Comparison of ENCODE assay signal across 29 cellular contexts in the genomic region with DNA sequence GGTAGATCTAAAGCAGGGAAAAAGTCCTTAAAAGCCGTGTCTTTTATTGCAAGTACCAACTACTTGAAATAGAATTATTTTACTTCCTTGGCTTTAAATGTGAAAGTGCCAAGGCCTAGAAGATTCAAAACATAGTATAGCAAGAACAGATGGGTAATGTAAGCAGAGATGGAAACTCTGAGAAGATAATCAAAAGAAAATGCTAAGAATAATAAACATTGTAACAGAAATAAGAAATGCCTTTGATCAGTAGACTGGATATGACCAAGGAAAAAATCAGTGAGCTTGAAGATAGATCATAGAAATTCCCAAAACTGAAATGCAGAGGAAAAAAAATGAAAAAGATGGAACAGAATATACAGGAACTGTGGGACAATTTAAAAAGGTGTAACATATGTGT.
"Had no signal": no experiment of that assay in that cellular context is flagged by ENCODE, and none has a peak within 500 bp of the region (broad histone marks: within the 10 kb centered on the region; RNA-seq: fewer than 3 reads in every experiment).

No MANE protein-coding gene starts in this region.

- H3K36me3 Mint-ChIP-seq: activated CD4-positive, alpha-beta memory T cell treated with anti-CD3 and anti-CD28 coated beads for 36 hours; activated naive CD4-positive, alpha-beta T cell treated with anti-CD3 and anti-CD28 coated beads, Interleukin-2, amount 10 ng/mL, durations not matched to agents 7 days and 5 days; activated naive CD4-positive, alpha-beta T cell treated with anti-CD3 and anti-CD28 coated beads, Interleukin-2, amount 50 U/mL, for 72 hours; activated naive CD8-positive, alpha-beta T cell treated with anti-CD3 and anti-CD28 coated beads, Interleukin-2, amount 10 ng/mL, durations not matched to agents 7 days and 5 days had no signal

- H3K27ac Mint-ChIP-seq: activated CD4-positive, alpha-beta memory T cell treated with anti-CD3 and anti-CD28 coated beads for 36 hours; activated CD4-positive, alpha-beta T cell treated with anti-CD3 and anti-CD28 coated beads for 36 hours; activated CD4-positive, alpha-beta T cell treated with anti-CD3 and anti-CD28 coated beads, Interleukin-2, amount 10 ng/mL, durations not matched to agents 24 days and 14 days; activated CD8-positive, alpha-beta T cell treated with anti-CD3 and anti-CD28 coated beads, Interleukin-2, amount 10 ng/mL, durations not matched to agents 7 days and 5 days; activated naive CD4-positive, alpha-beta T cell treated with anti-CD3 and anti-CD28 coated beads, Interleukin-2, amount 10 ng/mL, durations not matched to agents 7 days and 5 days; activated naive CD4-positive, alpha-beta T cell treated with anti-CD3 and anti-CD28 coated beads, Interleukin-2, amount 50 U/mL, for 72 hours; activated naive CD8-positive, alpha-beta T cell treated with anti-CD3 and anti-CD28 coated beads, Interleukin-2, amount 10 ng/mL, durations not matched to agents 7 days and 5 days; activated T-cell treated with anti-CD3 and anti-CD28 coated beads, Interleukin-2, amount 50 U/mL, for 24 hours; activated T-cell treated with anti-CD3 and anti-CD28 coated beads, Interleukin-2, amount 50 U/mL, for 72 hours; effector memory CD8-positive, alpha-beta T cell had no signal

- H3K27ac ChIP-seq: ascending aorta, brain microvascular endothelial cell, esophagus muscularis mucosa had no signal

- H3K4me3 ChIP-seq: ascending aorta, esophagus muscularis mucosa had no signal

- FAIRE-seq: colon, frontal cortex had no signal

- H3K9me3 ChIP-seq: esophagus muscularis mucosa had no signal

- ATAC-seq: activated CD4-positive, alpha-beta T cell treated with anti-CD3 and anti-CD28 coated beads for 36 hours; activated CD8-positive, alpha-beta T cell treated with anti-CD3 and anti-CD28 coated beads, Interleukin-2, amount 10 ng/mL, durations not matched to agents 7 days and 5 days; activated naive CD4-positive, alpha-beta T cell treated with anti-CD3 and anti-CD28 coated beads, Interleukin-2, amount 50 U/mL, for 72 hours; activated T-cell treated with anti-CD3 and anti-CD28 coated beads, Interleukin-2, amount 50 U/mL, for 72 hours; effector memory CD8-positive, alpha-beta T cell had no signal

- H3K27me3 ChIP-seq: ascending aorta, brain microvascular endothelial cell, esophagus muscularis mucosa had no signal

- H3K9me3 Mint-ChIP-seq: activated CD4-positive, alpha-beta memory T cell treated with anti-CD3 and anti-CD28 coated beads for 36 hours; activated CD4-positive, alpha-beta T cell treated with anti-CD3 and anti-CD28 coated beads, Interleukin-2, amount 10 ng/mL, durations not matched to agents 24 days and 14 days; activated naive CD4-positive, alpha-beta T cell treated with anti-CD3 and anti-CD28 coated beads, Interleukin-2, amount 10 ng/mL, durations not matched to agents 7 days and 5 days; activated naive CD4-positive, alpha-beta T cell treated with anti-CD3 and anti-CD28 coated beads, Interleukin-2, amount 50 U/mL, for 72 hours; activated naive CD8-positive, alpha-beta T cell treated with anti-CD3 and anti-CD28 coated beads, Interleukin-2, amount 10 ng/mL, durations not matched to agents 7 days and 5 days; activated T-cell treated with anti-CD3 and anti-CD28 coated beads, Interleukin-2, amount 50 U/mL, for 24 hours; activated T-cell treated with anti-CD3 and anti-CD28 coated beads, Interleukin-2, amount 50 U/mL, for 72 hours had no signal

- H3K27me3 Mint-ChIP-seq: activated CD4-positive, alpha-beta memory T cell treated with anti-CD3 and anti-CD28 coated beads for 36 hours; activated CD4-positive, alpha-beta T cell treated with anti-CD3 and anti-CD28 coated beads for 36 hours; activated CD4-positive, alpha-beta T cell treated with anti-CD3 and anti-CD28 coated beads, Interleukin-2, amount 10 ng/mL, durations not matched to agents 24 days and 14 days; activated naive CD4-positive, alpha-beta T cell treated with anti-CD3 and anti-CD28 coated beads, Interleukin-2, amount 10 ng/mL, durations not matched to agents 7 days and 5 days; activated naive CD8-positive, alpha-beta T cell treated with anti-CD3 and anti-CD28 coated beads, Interleukin-2, amount 10 ng/mL, durations not matched to agents 7 days and 5 days; activated T-cell treated with anti-CD3 and anti-CD28 coated beads, Interleukin-2, amount 50 U/mL, for 24 hours; effector memory CD8-positive, alpha-beta T cell had no signal

- H3K36me3 ChIP-seq: ascending aorta, brain microvascular endothelial cell, esophagus muscularis mucosa had no signal

- H3K4me1 Mint-ChIP-seq: activated CD4-positive, alpha-beta T cell treated with anti-CD3 and anti-CD28 coated beads for 36 hours; activated CD4-positive, alpha-beta T cell treated with anti-CD3 and anti-CD28 coated beads, Interleukin-2, amount 10 ng/mL, durations not matched to agents 24 days and 14 days; activated naive CD4-positive, alpha-beta T cell treated with anti-CD3 and anti-CD28 coated beads, Interleukin-2, amount 10 ng/mL, durations not matched to agents 7 days and 5 days; activated naive CD8-positive, alpha-beta T cell treated with anti-CD3 and anti-CD28 coated beads, Interleukin-2, amount 10 ng/mL, durations not matched to agents 7 days and 5 days had no signal

- DNase-seq: activated CD4-positive, alpha-beta memory T cell treated with anti-CD3 and anti-CD28 coated beads for 36 hours; activated CD4-positive, alpha-beta T cell treated with anti-CD3 and anti-CD28 coated beads for 36 hours; activated CD4-positive, CD25-positive, alpha-beta regulatory T cell; activated CD4-positive, CD25-positive, alpha-beta regulatory T cell treated with anti-CD3 and anti-CD28 coated beads, Interleukin-2, amount 50 U/mL, for 72 hours; activated CD8-positive, alpha-beta memory T cell treated with anti-CD3 and anti-CD28 coated beads, Interleukin-2, amount 50 U/mL, for 48 hours; activated CD8-positive, alpha-beta T cell treated with anti-CD3 and anti-CD28 coated beads, Interleukin-2, amount 10 ng/mL, durations not matched to agents 7 days and 5 days; activated gamma-delta T cell; activated naive CD4-positive, alpha-beta T cell; activated naive CD4-positive, alpha-beta T cell treated with anti-CD3 and anti-CD28 coated beads, Interleukin-2, amount 10 ng/mL, durations not matched to agents 7 days and 5 days; activated naive CD8-positive, alpha-beta T cell treated with anti-CD3 and anti-CD28 coated beads, Interleukin-2, amount 10 ng/mL, durations not matched to agents 7 days and 5 days; activated T-cell treated with anti-CD3 and anti-CD28 coated beads for 4 hours; activated T-cell treated with anti-CD3 and anti-CD28 coated beads, Interleukin-2, amount 50 U/mL, for 24 hours; activated T-cell treated with anti-CD3 and anti-CD28 coated beads, Interleukin-2, amount 50 U/mL, for 72 hours; brain microvascular endothelial cell; caudate nucleus; cortex of kidney; dermis blood vessel endothelial cell; effector CD4-positive, alpha-beta T cell; effector memory CD8-positive, alpha-beta T cell; erythroblast; foreskin fibroblast; head of caudate nucleus; T-helper 2 cell had no signal

- H3K4me3 Mint-ChIP-seq: activated CD4-positive, alpha-beta memory T cell treated with anti-CD3 and anti-CD28 coated beads for 36 hours; activated CD4-positive, alpha-beta T cell treated with anti-CD3 and anti-CD28 coated beads for 36 hours; activated CD4-positive, alpha-beta T cell treated with anti-CD3 and anti-CD28 coated beads, Interleukin-2, amount 10 ng/mL, durations not matched to agents 24 days and 14 days; activated CD8-positive, alpha-beta T cell treated with anti-CD3 and anti-CD28 coated beads, Interleukin-2, amount 10 ng/mL, durations not matched to agents 7 days and 5 days; activated naive CD4-positive, alpha-beta T cell treated with anti-CD3 and anti-CD28 coated beads, Interleukin-2, amount 10 ng/mL, durations not matched to agents 7 days and 5 days; activated naive CD8-positive, alpha-beta T cell treated with anti-CD3 and anti-CD28 coated beads, Interleukin-2, amount 10 ng/mL, durations not matched to agents 7 days and 5 days; activated T-cell treated with anti-CD3 and anti-CD28 coated beads, Interleukin-2, amount 50 U/mL, for 24 hours; activated T-cell treated with anti-CD3 and anti-CD28 coated beads, Interleukin-2, amount 50 U/mL, for 72 hours; effector memory CD8-positive, alpha-beta T cell had no signal
